Comparison of ENCODE assay signal across 10 cellular contexts in genomic region chr6:151647871-151648639, GRCh38.
DNase-seq lines count a peak whose midpoint lies in the region; ATAC-seq and TF ChIP-seq lines count a peak whose summit lies in the region.
"Had no signal": no experiment of that assay in that cellular context is flagged by ENCODE, and none has a peak within 500 bp of the region (broad histone marks: within the 10 kb centered on the region; RNA-seq: fewer than 3 reads in every experiment).

No MANE protein-coding gene starts in this region.

- no peak overlapping the region for H3K4me3 Mint-ChIP-seq in activated CD4-positive, alpha-beta T cell treated with anti-CD3 and anti-CD28 coated beads for 36 hours
- no peak overlapping the region for H3K4me3 Mint-ChIP-seq in activated CD4-positive, alpha-beta T cell treated with anti-CD3 and anti-CD28 coated beads, Interleukin-2, amount 10 ng/mL, durations not matched to agents 7 days and 5 days
- no peak overlapping the region for H3K4me3 Mint-ChIP-seq in progenitor cell of endocrine pancreas (ENCODE audit: low read depth)
- H3K4me3 Mint-ChIP-seq: stimulated activated naive CD8-positive, alpha-beta T cell treated with anti-CD3 and anti-CD28 coated beads, Interleukin-15, Interleukin-2, amounts not matched to agents 100 ng/mL and 50 ng/mL, for 24 hours had no signal

- no peaks in the 10 kb centered on the region for H3K36me3 Mint-ChIP-seq in activated CD4-positive, alpha-beta T cell treated with anti-CD3 and anti-CD28 coated beads for 36 hours (ENCODE audit: low read depth)
- no peaks in the 10 kb centered on the region for H3K36me3 Mint-ChIP-seq in activated CD4-positive, alpha-beta T cell treated with anti-CD3 and anti-CD28 coated beads, Interleukin-2, amount 10 ng/mL, durations not matched to agents 7 days and 5 days (ENCODE audit: low read depth)
- H3K36me3 Mint-ChIP-seq in progenitor cell of endocrine pancreas (ENCODE audit: insufficient read depth), result no peaks in the 10 kb centered on the region

- TF ChIP-seq CTCF in progenitor cell of endocrine pancreas (IDR thresholded peaks at IDR 0.05; ENCODE audit: unreplicated experiment), result peak; percentile 43

- peaks cover 46% of the 10 kb centered on the region for H3K27me3 Mint-ChIP-seq in activated CD4-positive, alpha-beta T cell treated with anti-CD3 and anti-CD28 coated beads for 36 hours
- H3K27me3 Mint-ChIP-seq in activated CD4-positive, alpha-beta T cell treated with anti-CD3 and anti-CD28 coated beads, Interleukin-2, amount 10 ng/mL, durations not matched to agents 7 days and 5 days, result peaks cover 40% of the 10 kb centered on the region
- no peaks in the 10 kb centered on the region for H3K27me3 Mint-ChIP-seq in progenitor cell of endocrine pancreas

- intact Hi-C loops in activated CD4-positive, alpha-beta T cell treated with anti-CD3 and anti-CD28 coated beads for 36 hours (cut with DNase I, micrococcal nuclease), result no loop called here

- peak; percentile 44 for DNase-seq in activated CD4-positive, alpha-beta T cell treated with anti-CD3 and anti-CD28 coated beads for 36 hours
- DNase-seq in activated CD4-positive, alpha-beta T cell treated with anti-CD3 and anti-CD28 coated beads, Interleukin-2, amount 10 ng/mL, durations not matched to agents 7 days and 5 days, result no peak
- DNase-seq in NCI-H69 (lab: John Stamatoyannopoulos, UW) (peak; percentile 26), ecto neural progenitor cell (ENCODE audit: low spot score) (peak; percentile 77), progenitor cell of endocrine pancreas (ENCODE audit: low spot score, unreplicated experiment) (no peak), NOMO-1 (lab: John Stamatoyannopoulos, UW; ENCODE audit: unreplicated experiment in 2 of 2) (no peak), globus pallidus (ENCODE audit: low spot score) (no peak)
- DNase-seq: left lung had no signal

- POLR2A ChIA-PET in activated CD4-positive, alpha-beta T cell treated with anti-CD3 and anti-CD28 coated beads for 36 hours (lab: Charles Lee), result interaction anchor here (0.6 kb wide), 2 partner anchors 10 to 134 kb away, joined by 3 to 5 read pairs; no protein-coding TSS in a partner anchor
- POLR2A ChIA-PET in activated CD4-positive, alpha-beta T cell treated with anti-CD3 and anti-CD28 coated beads, Interleukin-2, amount 10 ng/mL, durations not matched to agents 7 days and 5 days (lab: Charles Lee), result no interaction called here

- H3K27ac Mint-ChIP-seq in activated CD4-positive, alpha-beta T cell treated with anti-CD3 and anti-CD28 coated beads for 36 hours, result no peak overlapping the region
- H3K27ac Mint-ChIP-seq in activated CD4-positive, alpha-beta T cell treated with anti-CD3 and anti-CD28 coated beads, Interleukin-2, amount 10 ng/mL, durations not matched to agents 7 days and 5 days, result no peak overlapping the region
- no peak overlapping the region for H3K27ac Mint-ChIP-seq in progenitor cell of endocrine pancreas
- H3K27ac Mint-ChIP-seq: stimulated activated naive CD8-positive, alpha-beta T cell treated with anti-CD3 and anti-CD28 coated beads, Interleukin-15, Interleukin-2, amounts not matched to agents 100 ng/mL and 50 ng/mL, for 24 hours had no signal

- no peak for ATAC-seq in activated CD4-positive, alpha-beta T cell treated with anti-CD3 and anti-CD28 coated beads for 36 hours
- ATAC-seq in GM21619 (IDR thresholded peaks at IDR 0.05; ENCODE audit: unreplicated experiment), result no peak
- ATAC-seq: left lung had no signal

- CTCF ChIA-PET in activated CD4-positive, alpha-beta T cell treated with anti-CD3 and anti-CD28 coated beads for 36 hours (lab: Charles Lee), result interaction anchor here (0.6 to 1.4 kb wide), 4 partner anchors 10 to 478 kb away, joined by 3 read pairs; no protein-coding TSS in a partner anchor
- CTCF ChIA-PET in activated CD4-positive, alpha-beta T cell treated with anti-CD3 and anti-CD28 coated beads, Interleukin-2, amount 10 ng/mL, durations not matched to agents 7 days and 5 days (lab: Charles Lee), result interaction anchor here (0.7 kb wide), 1 partner anchor 10 kb away, joined by 3 read pairs; no protein-coding TSS in a partner anchor

- peaks cover 2% of the 10 kb centered on the region for H3K9me3 Mint-ChIP-seq in activated CD4-positive, alpha-beta T cell treated with anti-CD3 and anti-CD28 coated beads for 36 hours (ENCODE audit: low read depth)
- no peaks in the 10 kb centered on the region for H3K9me3 Mint-ChIP-seq in activated CD4-positive, alpha-beta T cell treated with anti-CD3 and anti-CD28 coated beads, Interleukin-2, amount 10 ng/mL, durations not matched to agents 7 days and 5 days
- H3K9me3 Mint-ChIP-seq in progenitor cell of endocrine pancreas (ENCODE audit: low read depth), result peaks cover 8% of the 10 kb centered on the region

- no peaks in the 10 kb centered on the region for H3K4me1 Mint-ChIP-seq in activated CD4-positive, alpha-beta T cell treated with anti-CD3 and anti-CD28 coated beads for 36 hours
- peaks cover 6% of the 10 kb centered on the region for H3K4me1 Mint-ChIP-seq in activated CD4-positive, alpha-beta T cell treated with anti-CD3 and anti-CD28 coated beads, Interleukin-2, amount 10 ng/mL, durations not matched to agents 7 days and 5 days
- no peaks in the 10 kb centered on the region for H3K4me1 Mint-ChIP-seq in progenitor cell of endocrine pancreas (ENCODE audit: low read depth)

Comparison
In these comparisons a context has a peak if more than half of its experiments do, and no peak if none do; other contexts are left out.
1. DNase-seq: peak in activated CD4-positive, alpha-beta T cell treated with anti-CD3 and anti-CD28 coated beads for 36 hours (single experiment), NCI-H69 (single experiment) and ecto neural progenitor cell (single experiment); none in activated CD4-positive, alpha-beta T cell treated with anti-CD3 and anti-CD28 coated beads, Interleukin-2, amount 10 ng/mL, durations not matched to agents 7 days and 5 days (single experiment), progenitor cell of endocrine pancreas (single experiment), NOMO-1 (0 of 2) and globus pallidus (single experiment).